In the genomic region with DNA sequence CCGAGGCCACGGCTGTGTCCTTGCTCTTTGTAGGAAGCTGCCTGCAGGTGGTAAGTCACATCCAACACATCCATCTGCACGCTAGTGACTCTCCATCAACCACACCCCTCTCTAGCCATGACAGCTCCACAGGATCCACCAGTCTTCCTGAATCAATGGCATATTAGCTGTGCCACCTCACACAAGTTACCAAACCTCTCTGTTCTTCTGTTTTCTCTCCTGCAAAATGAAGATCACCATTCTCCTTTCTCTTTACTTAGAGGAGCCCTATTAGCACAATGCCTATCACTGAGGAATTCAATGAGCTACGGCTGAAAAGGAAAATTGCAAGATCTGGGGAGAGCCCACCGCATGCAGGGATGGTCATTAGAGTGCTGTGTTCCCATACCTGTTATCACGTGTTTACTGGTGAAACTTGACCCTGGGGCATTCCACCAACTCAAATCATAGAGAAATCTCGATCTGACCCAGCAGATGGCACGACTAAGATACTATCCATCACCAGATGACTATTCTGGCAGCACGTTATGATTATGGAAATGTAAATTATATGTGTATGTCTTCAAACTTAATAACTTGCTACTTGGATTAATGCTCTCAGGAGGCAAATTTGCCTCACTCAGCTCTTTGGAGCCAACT, we compare ENCODE assay signal across 13 cellular contexts. TPM values are rescaled to one million over a fixed set of nuclear protein-coding genes. Genes with fewer than 3 reads are reported as not detected.
DNase-seq lines count a peak whose midpoint lies in the region; ATAC-seq and TF ChIP-seq lines count a peak whose summit lies in the region.
"Had no signal": no experiment of that assay in that cellular context is flagged by ENCODE, and none has a peak within 500 bp of the region (broad histone marks: within the 10 kb centered on the region; RNA-seq: fewer than 3 reads in every experiment).

No MANE protein-coding gene starts in this region.

- WGBS in adrenal gland, 4 donors, result 37 to 45% (median 39%) methylated on average over 7 to 9 of the region's 9 CpGs

- no peak for TF ChIP-seq CTCF in adrenal gland (IDR thresholded peaks at IDR 0.05)
- TF ChIP-seq CTCF in GM23338 (conservative IDR thresholded peaks at IDR 0.05; ENCODE audit: low read depth in 2 of 2), result no peak

- peaks cover 3% of the 10 kb centered on the region for H3K27me3 Mint-ChIP-seq in GM23338 (ENCODE audit: insufficient read depth, low read depth, poor library complexity)
- H3K27me3 Mint-ChIP-seq: central memory CD8-positive, alpha-beta T cell had no signal

- H3K27ac ChIP-seq in adrenal gland, result peak overlapping the region in 4 of 5 donors; percentile 46 to 91 (median 76)
- no peak overlapping the region for H3K27ac ChIP-seq in GM23338 (ENCODE audit: low read depth)

- no peaks in the 10 kb centered on the region for H3K79me2 ChIP-seq in GM23338 (replicated peaks; ENCODE audit: insufficient read depth)

- no peak overlapping the region for H3K4me2 ChIP-seq in GM23338

- H3K9me3 ChIP-seq in adrenal gland (replicated peaks in 1 of 3), result no peaks in the 10 kb centered on the region

- H3K27ac Mint-ChIP-seq in GM23338, result no peak overlapping the region
- H3K27ac Mint-ChIP-seq: natural killer cell treated with Interleukin-12 subunit alpha and Interleukin-12 subunit beta and Interleukin-15 and Interleukin-18, amount 100 ng/mL, for 72 hours had no signal

- H3K4me1 Mint-ChIP-seq in GM23338, result peaks cover 11% of the 10 kb centered on the region; the same call in 2 of the 3 replicates

- H3K36me3 Mint-ChIP-seq in GM23338 (ENCODE audit: low read depth), result no peaks in the 10 kb centered on the region
- H3K36me3 Mint-ChIP-seq: natural killer cell treated with Interleukin-12 subunit alpha and Interleukin-12 subunit beta and Interleukin-15 and Interleukin-18, amount 100 ng/mL, for 72 hours had no signal

- H3K9me3 Mint-ChIP-seq in GM23338, result no peaks in the 10 kb centered on the region
- H3K9me3 Mint-ChIP-seq: central memory CD8-positive, alpha-beta T cell; natural killer cell treated with Interleukin-12 subunit alpha and Interleukin-12 subunit beta and Interleukin-15 and Interleukin-18, amount 100 ng/mL, for 72 hours had no signal

- no peaks in the 10 kb centered on the region for H3K27me3 ChIP-seq in adrenal gland
- H3K27me3 ChIP-seq in GM23338 (ENCODE audit: insufficient read depth), result no peaks in the 10 kb centered on the region

- no peak overlapping the region for H3K4me3 ChIP-seq in adrenal gland
- no peak overlapping the region for H3K4me3 ChIP-seq in GM23338

- ATAC-seq in GM19351 (IDR thresholded peaks at IDR 0.05; ENCODE audit: unreplicated experiment) (peak; percentile 9), HG03439 (IDR thresholded peaks at IDR 0.05; ENCODE audit: unreplicated experiment) (peak; percentile 31), GM23338 (no peak)
- ATAC-seq: left lobe of liver had no signal

- DNase-seq in NCI-H2171 treated with DMSO at 0.1 percent for 48 hours (lab: John Stamatoyannopoulos, UW), result peak; percentile 67
- no peak for DNase-seq in NCI-H2171 (lab: John Stamatoyannopoulos, UW)
- DNase-seq in adrenal gland, result peak in 1 of 7 donors; percentile 13
- no peak for DNase-seq in GM23338 (ENCODE audit: low spot score)
- no peak for DNase-seq in pons (ENCODE audit: low spot score)
- DNase-seq in cortex of kidney (lab: John Stamatoyannopoulos, UW), result no peak
- DNase-seq: DMS153, NCI-H446 treated with DMSO at 0.1 percent for 48 hours had no signal

- TF ChIP-seq POLR2A in adrenal gland (IDR thresholded peaks at IDR 0.05), result no peak

- H3K4me1 ChIP-seq in adrenal gland (replicated peaks in 1 of 2) (peaks cover 19 to 79% of the 10 kb centered on the region in 2 donors), GM23338 (ENCODE audit: insufficient read depth) (no peaks in the 10 kb centered on the region)

- H4K20me1 ChIP-seq in GM23338 (replicated peaks; ENCODE audit: insufficient read depth), result no peaks in the 10 kb centered on the region

- H3F3A ChIP-seq in GM23338 (replicated peaks; ENCODE audit: low read depth), result no peaks in the 10 kb centered on the region

- no peaks in the 10 kb centered on the region for H3K9me2 ChIP-seq in GM23338 (ENCODE audit: insufficient read depth)

- no peak overlapping the region for H3K4me3 Mint-ChIP-seq in GM23338
- H3K4me3 Mint-ChIP-seq: central memory CD8-positive, alpha-beta T cell; natural killer cell treated with Interleukin-12 subunit alpha and Interleukin-12 subunit beta and Interleukin-15 and Interleukin-18, amount 100 ng/mL, for 72 hours had no signal

- intact Hi-C loops in adrenal gland (cut with DNase I), result no loop called here

- no peak overlapping the region for H2AFZ ChIP-seq in GM23338

- H3K36me3 ChIP-seq in adrenal gland (replicated peaks in 1 of 2) (no peaks in the 10 kb centered on the region), GM23338 (ENCODE audit: insufficient read depth) (no peaks in the 10 kb centered on the region)

TF ChIP-seq in GM23338, 12 proteins besides CTCF, POLR2A, EP300 and RAD21 (continues in another document):
- TF ChIP-seq ZNF331 (CRISPR knock-in tag; IDR thresholded peaks at IDR 0.05; ENCODE audit: low read depth) (no peak), STAT1 (IDR thresholded peaks at IDR 0.05; ENCODE audit: unreplicated experiment) (no peak), ZNF114 (CRISPR knock-in tag; IDR thresholded peaks at IDR 0.05) (no peak)
- TF ChIP-seq, protein P1, sequence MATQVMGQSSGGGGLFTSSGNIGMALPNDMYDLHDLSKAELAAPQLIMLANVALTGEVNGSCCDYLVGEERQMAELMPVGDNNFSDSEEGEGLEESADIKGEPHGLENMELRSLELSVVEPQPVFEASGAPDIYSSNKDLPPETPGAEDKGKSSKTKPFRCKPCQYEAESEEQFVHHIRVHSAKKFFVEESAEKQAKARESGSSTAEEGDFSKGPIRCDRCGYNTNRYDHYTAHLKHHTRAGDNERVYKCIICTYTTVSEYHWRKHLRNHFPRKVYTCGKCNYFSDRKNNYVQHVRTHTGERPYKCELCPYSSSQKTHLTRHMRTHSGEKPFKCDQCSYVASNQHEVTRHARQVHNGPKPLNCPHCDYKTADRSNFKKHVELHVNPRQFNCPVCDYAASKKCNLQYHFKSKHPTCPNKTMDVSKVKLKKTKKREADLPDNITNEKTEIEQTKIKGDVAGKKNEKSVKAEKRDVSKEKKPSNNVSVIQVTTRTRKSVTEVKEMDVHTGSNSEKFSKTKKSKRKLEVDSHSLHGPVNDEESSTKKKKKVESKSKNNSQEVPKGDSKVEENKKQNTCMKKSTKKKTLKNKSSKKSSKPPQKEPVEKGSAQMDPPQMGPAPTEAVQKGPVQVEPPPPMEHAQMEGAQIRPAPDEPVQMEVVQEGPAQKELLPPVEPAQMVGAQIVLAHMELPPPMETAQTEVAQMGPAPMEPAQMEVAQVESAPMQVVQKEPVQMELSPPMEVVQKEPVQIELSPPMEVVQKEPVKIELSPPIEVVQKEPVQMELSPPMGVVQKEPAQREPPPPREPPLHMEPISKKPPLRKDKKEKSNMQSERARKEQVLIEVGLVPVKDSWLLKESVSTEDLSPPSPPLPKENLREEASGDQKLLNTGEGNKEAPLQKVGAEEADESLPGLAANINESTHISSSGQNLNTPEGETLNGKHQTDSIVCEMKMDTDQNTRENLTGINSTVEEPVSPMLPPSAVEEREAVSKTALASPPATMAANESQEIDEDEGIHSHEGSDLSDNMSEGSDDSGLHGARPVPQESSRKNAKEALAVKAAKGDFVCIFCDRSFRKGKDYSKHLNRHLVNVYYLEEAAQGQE (IDR thresholded peaks at IDR 0.05; ENCODE audit: unreplicated experiment), result no peak
- TF ChIP-seq, protein P2, sequence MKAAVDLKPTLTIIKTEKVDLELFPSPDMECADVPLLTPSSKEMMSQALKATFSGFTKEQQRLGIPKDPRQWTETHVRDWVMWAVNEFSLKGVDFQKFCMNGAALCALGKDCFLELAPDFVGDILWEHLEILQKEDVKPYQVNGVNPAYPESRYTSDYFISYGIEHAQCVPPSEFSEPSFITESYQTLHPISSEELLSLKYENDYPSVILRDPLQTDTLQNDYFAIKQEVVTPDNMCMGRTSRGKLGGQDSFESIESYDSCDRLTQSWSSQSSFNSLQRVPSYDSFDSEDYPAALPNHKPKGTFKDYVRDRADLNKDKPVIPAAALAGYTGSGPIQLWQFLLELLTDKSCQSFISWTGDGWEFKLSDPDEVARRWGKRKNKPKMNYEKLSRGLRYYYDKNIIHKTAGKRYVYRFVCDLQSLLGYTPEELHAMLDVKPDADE (IDR thresholded peaks at IDR 0.05), result no peak

RNA-seq across cellular contexts. Expression of gene WHRN, which starts 20.9 kb away (rescaled TPM):
- 100 to 1,000 TPM in 4 of 8 donors, 10 to 100 TPM in 4; 67.2 to 154 (median 96.4) TPM for total RNA-seq in adrenal gland
- polyA plus RNA-seq in adrenal gland, result 100 to 1,000 TPM in 2 of 3 donors, 10 to 100 TPM in 1; 34.8 to 359 (median 247) TPM
- total RNA-seq in GM23338 (2014; rRNA removed; shearing (Covaris generic)), result 8.9 and 11.2 TPM in 2 replicates
- polyA plus RNA-seq in GM23338 (2016; fragmentation: Nextera tagmentation; extraction: Ambion mirVana), result 7.2 and 8.3 TPM in 2 replicates
